21 cellular contexts compared by ENCODE assay signal in the genomic region with DNA sequence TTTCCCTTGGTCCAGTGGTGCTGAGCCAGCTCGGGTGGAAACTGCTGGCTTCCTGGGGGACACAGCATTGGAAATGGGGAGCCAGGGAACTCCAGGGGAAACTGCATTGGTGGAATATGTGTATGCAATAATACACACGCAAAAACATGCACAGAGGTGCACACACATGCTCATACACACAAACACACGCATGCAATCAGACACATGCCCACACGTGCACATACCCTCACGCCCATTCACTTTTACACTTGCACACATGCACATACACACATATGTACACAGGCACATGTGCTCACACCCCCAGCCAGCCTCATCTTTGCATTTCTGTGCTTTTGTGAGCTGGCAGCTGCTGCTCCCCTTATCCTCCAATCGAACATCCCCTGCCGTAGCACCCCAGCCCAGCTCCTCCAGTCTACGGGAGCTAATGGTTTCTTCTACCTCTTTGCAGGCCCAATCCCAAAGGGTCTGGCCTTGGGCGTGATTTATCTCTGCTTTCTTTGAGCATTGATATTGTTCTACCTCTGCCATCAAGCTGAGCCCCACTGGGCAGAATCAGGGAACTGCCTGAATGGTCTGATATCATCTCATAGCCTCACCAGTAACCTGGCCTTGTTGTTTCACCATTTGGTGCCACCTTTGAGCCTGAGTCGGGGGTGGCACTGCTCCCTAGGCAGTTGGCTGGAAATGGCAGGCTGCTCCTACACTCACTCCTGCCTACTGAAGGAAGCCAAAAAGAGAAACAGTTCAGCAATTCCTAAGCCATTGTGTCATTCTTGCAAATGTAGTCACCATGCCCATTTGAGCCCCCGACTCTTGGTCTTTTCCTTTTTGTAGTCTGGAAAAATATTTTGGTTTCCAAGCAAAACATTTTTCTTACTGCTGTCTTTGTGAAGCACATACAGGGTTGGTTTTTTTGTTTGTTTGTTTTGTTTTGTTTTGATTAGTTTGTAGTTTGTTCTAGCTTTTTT.
DNase-seq lines count a peak whose midpoint lies in the region; TF ChIP-seq lines count a peak whose summit lies in the region.
"Had no signal": no experiment of that assay in that cellular context is flagged by ENCODE, and none has a peak within 500 bp of the region (broad histone marks: within the 10 kb centered on the region; RNA-seq: fewer than 3 reads in every experiment).

No MANE protein-coding gene starts in this region.

- peaks cover 2% of the 10 kb centered on the region for H3K27me3 Mint-ChIP-seq in activated CD4-positive, alpha-beta T cell treated with anti-CD3 and anti-CD28 coated beads, Interleukin-2, amount 10 ng/mL, durations not matched to agents 7 days and 5 days
- H3K27me3 Mint-ChIP-seq in activated naive CD8-positive, alpha-beta T cell treated with anti-CD3 and anti-CD28 coated beads for 36 hours: no peaks in the 10 kb centered on the region
- H3K27me3 Mint-ChIP-seq: CD4-positive, alpha-beta T cell; central memory CD8-positive, alpha-beta T cell; stimulated activated naive CD8-positive, alpha-beta T cell treated with anti-CD3 and anti-CD28 coated beads, Interleukin-15, Interleukin-2, amounts not matched to agents 100 ng/mL and 50 ng/mL, for 24 hours had no signal

- H3K9me3 ChIP-seq in Loucy (ENCODE audit: insufficient read depth, low read depth, low read length) (no peaks in the 10 kb centered on the region), testis (no peaks in the 10 kb centered on the region)
- H3K9me3 ChIP-seq: left lung, sigmoid colon, upper lobe of right lung had no signal

- H3K27ac Mint-ChIP-seq in activated CD4-positive, alpha-beta T cell treated with anti-CD3 and anti-CD28 coated beads, Interleukin-2, amount 10 ng/mL, durations not matched to agents 7 days and 5 days: no peak overlapping the region
- H3K27ac Mint-ChIP-seq in activated naive CD8-positive, alpha-beta T cell treated with anti-CD3 and anti-CD28 coated beads for 36 hours: no peak overlapping the region
- H3K27ac Mint-ChIP-seq: activated T-helper 1 cell treated with anti-CD3 and anti-CD28 coated beads, Interleukin-12 subunit alpha, Interleukin-12 subunit beta, Interleukin-2, Interleukin-4 antibody, amounts not matched to agents 30 ng/mL and 10 ng/mL and 1 ng/mL, durations not matched to agents 14 hours and 24 hours and 36 hours; CD4-positive, alpha-beta T cell; H9; stimulated activated naive CD8-positive, alpha-beta T cell treated with anti-CD3 and anti-CD28 coated beads, Interleukin-15, Interleukin-2, amounts not matched to agents 100 ng/mL and 50 ng/mL, for 24 hours had no signal

- no peak for TF ChIP-seq POLR2A in testis (IDR thresholded peaks at IDR 0.05)

- 0 out of 2 replicates have a peak overlapping the region, but pooled peaks have one; percentile 4 for H2AFZ ChIP-seq in Loucy (ENCODE audit: low read length)

- DNase-seq in AG10803 (ENCODE audit: low read depth): peak; percentile 27
- DNase-seq in coronary artery (ENCODE audit: low spot score): peak; percentile 41
- DNase-seq in kidney glomerular epithelial cell (lab: John Stamatoyannopoulos, UW): peak; percentile 16
- DNase-seq in activated CD4-positive, alpha-beta T cell treated with anti-CD3 and anti-CD28 coated beads, Interleukin-2, amount 10 ng/mL, durations not matched to agents 7 days and 5 days: no peak
- DNase-seq in testis: no peak
- DNase-seq in activated effector memory CD4-positive, alpha-beta T cell treated with Interleukin-2 at 50 U/mL for 16 hours: no peak
- DNase-seq in activated naive CD8-positive, alpha-beta T cell treated with anti-CD3 and anti-CD28 coated beads for 36 hours: no peak
- DNase-seq: CD4-positive, alpha-beta T cell; H9; left lung; NCI-H2029; occipital lobe; Right ventricle myocardium superior; sigmoid colon; stimulated activated CD4-positive, alpha-beta T cell treated with anti-CD3 and anti-CD28 coated beads, Interleukin-1b, Interleukin-23, amount 100 ng/mL, for 48 hours; upper lobe of right lung had no signal

- H3K27me3 ChIP-seq in Loucy (ENCODE audit: insufficient read depth, low read length, poor library complexity, severe bottlenecking) (no peaks in the 10 kb centered on the region), testis (no peaks in the 10 kb centered on the region)
- H3K27me3 ChIP-seq: left lung, sigmoid colon, upper lobe of right lung had no signal

- WGBS in testis, 2 donors: 80 to 94% methylated on average over 6 to 11 of the region's 11 CpGs

- H3K4me1 ChIP-seq in Loucy (ENCODE audit: insufficient read depth, low read length, poor library complexity, severe bottlenecking) (peaks cover 22% of the 10 kb centered on the region), testis (no peaks in the 10 kb centered on the region)
- H3K4me1 ChIP-seq: left lung, sigmoid colon, upper lobe of right lung had no signal

- intact Hi-C loops in testis (cut with DNase I; ENCODE audit: low total_unique reads): no loop called here

- TF ChIP-seq CTCF in AG10803 (conservative IDR thresholded peaks at IDR 0.05; ENCODE audit: low read length) (no peak), Loucy (conservative IDR thresholded peaks at IDR 0.05; ENCODE audit: low read length) (no peak), coronary artery (IDR thresholded peaks at IDR 0.05) (no peak), testis (IDR thresholded peaks at IDR 0.05) (no peak)

- CTCF ChIA-PET in activated CD4-positive, alpha-beta T cell treated with anti-CD3 and anti-CD28 coated beads, Interleukin-2, amount 10 ng/mL, durations not matched to agents 7 days and 5 days (lab: Charles Lee): interaction anchor here (1.1 kb wide), 1 partner anchor 241 kb away, joined by 3 read pairs; no protein-coding TSS in a partner anchor

- no peaks in the 10 kb centered on the region for H3K9me3 Mint-ChIP-seq in activated CD4-positive, alpha-beta T cell treated with anti-CD3 and anti-CD28 coated beads, Interleukin-2, amount 10 ng/mL, durations not matched to agents 7 days and 5 days
- no peaks in the 10 kb centered on the region for H3K9me3 Mint-ChIP-seq in activated naive CD8-positive, alpha-beta T cell treated with anti-CD3 and anti-CD28 coated beads for 36 hours
- H3K9me3 Mint-ChIP-seq: activated T-helper 1 cell treated with anti-CD3 and anti-CD28 coated beads, Interleukin-12 subunit alpha, Interleukin-12 subunit beta, Interleukin-2, Interleukin-4 antibody, amounts not matched to agents 30 ng/mL and 10 ng/mL and 1 ng/mL, durations not matched to agents 14 hours and 24 hours and 36 hours; CD4-positive, alpha-beta T cell; central memory CD8-positive, alpha-beta T cell; stimulated activated naive CD8-positive, alpha-beta T cell treated with anti-CD3 and anti-CD28 coated beads, Interleukin-15, Interleukin-2, amounts not matched to agents 100 ng/mL and 50 ng/mL, for 24 hours had no signal

- H4K20me1 ChIP-seq in Loucy (ENCODE audit: insufficient read depth, low read length, poor library complexity, severe bottlenecking): no peaks in the 10 kb centered on the region

- H3K4me1 Mint-ChIP-seq in activated CD4-positive, alpha-beta T cell treated with anti-CD3 and anti-CD28 coated beads, Interleukin-2, amount 10 ng/mL, durations not matched to agents 7 days and 5 days: peaks cover 21% of the 10 kb centered on the region
- peaks cover 22% of the 10 kb centered on the region for H3K4me1 Mint-ChIP-seq in activated naive CD8-positive, alpha-beta T cell treated with anti-CD3 and anti-CD28 coated beads for 36 hours

- H3K4me3 Mint-ChIP-seq in activated CD4-positive, alpha-beta T cell treated with anti-CD3 and anti-CD28 coated beads, Interleukin-2, amount 10 ng/mL, durations not matched to agents 7 days and 5 days: no peak overlapping the region
- H3K4me3 Mint-ChIP-seq in activated naive CD8-positive, alpha-beta T cell treated with anti-CD3 and anti-CD28 coated beads for 36 hours: no peak overlapping the region
- H3K4me3 Mint-ChIP-seq: activated T-helper 1 cell treated with anti-CD3 and anti-CD28 coated beads, Interleukin-12 subunit alpha, Interleukin-12 subunit beta, Interleukin-2, Interleukin-4 antibody, amounts not matched to agents 30 ng/mL and 10 ng/mL and 1 ng/mL, durations not matched to agents 14 hours and 24 hours and 36 hours; CD4-positive, alpha-beta T cell; central memory CD8-positive, alpha-beta T cell; H9; stimulated activated naive CD8-positive, alpha-beta T cell treated with anti-CD3 and anti-CD28 coated beads, Interleukin-15, Interleukin-2, amounts not matched to agents 100 ng/mL and 50 ng/mL, for 24 hours had no signal

- H3K9me2 ChIP-seq in Loucy (replicated peaks; ENCODE audit: low read depth, low read length): no peaks in the 10 kb centered on the region

- peak overlapping the region; percentile 44 for H3K9ac ChIP-seq in Loucy (ENCODE audit: low read depth, low read length, poor library complexity, severe bottlenecking)

- no peaks in the 10 kb centered on the region for H3K36me3 Mint-ChIP-seq in activated CD4-positive, alpha-beta T cell treated with anti-CD3 and anti-CD28 coated beads, Interleukin-2, amount 10 ng/mL, durations not matched to agents 7 days and 5 days (ENCODE audit: low read depth)
- no peaks in the 10 kb centered on the region for H3K36me3 Mint-ChIP-seq in activated naive CD8-positive, alpha-beta T cell treated with anti-CD3 and anti-CD28 coated beads for 36 hours

- H3F3A ChIP-seq in Loucy (ENCODE audit: low read depth): no peaks in the 10 kb centered on the region

- H3K4me3 ChIP-seq in AG10803 (ENCODE audit: low read length) (no peak overlapping the region), Loucy (ENCODE audit: low read length, poor library complexity, severe bottlenecking) (no peak overlapping the region), coronary artery (no peak overlapping the region), testis (no peak overlapping the region)
- H3K4me3 ChIP-seq: left lung, sigmoid colon, upper lobe of right lung had no signal

- peak overlapping the region; percentile 27 for H3K4me2 ChIP-seq in Loucy (ENCODE audit: low read depth, low read length, poor library complexity, severe bottlenecking)

- no peaks in the 10 kb centered on the region for H3K79me2 ChIP-seq in Loucy (ENCODE audit: insufficient read depth, low read length)

- POLR2A ChIA-PET in activated CD4-positive, alpha-beta T cell treated with anti-CD3 and anti-CD28 coated beads, Interleukin-2, amount 10 ng/mL, durations not matched to agents 7 days and 5 days (lab: Charles Lee): no interaction called here

- H3K36me3 ChIP-seq in Loucy (ENCODE audit: insufficient read depth, low read length) (no peaks in the 10 kb centered on the region), testis (ENCODE audit: low read depth, missing control alignments) (no peaks in the 10 kb centered on the region)
- H3K36me3 ChIP-seq: left lung, sigmoid colon, upper lobe of right lung had no signal

- H3K27ac ChIP-seq in coronary artery (no peak overlapping the region), testis (no peak overlapping the region)
- H3K27ac ChIP-seq: left lung, sigmoid colon, upper lobe of right lung, VCaP had no signal

Comparison
In these comparisons a context has a peak if more than half of its experiments do, and no peak if none do; other contexts are left out.
1. DNase-seq: peak in AG10803 (single experiment), coronary artery (single experiment) and kidney glomerular epithelial cell (single experiment); none in activated CD4-positive, alpha-beta T cell treated with anti-CD3 and anti-CD28 coated beads, Interleukin-2, amount 10 ng/mL, durations not matched to agents 7 days and 5 days (single experiment), testis (single experiment), activated effector memory CD4-positive, alpha-beta T cell treated with Interleukin-2 at 50 U/mL for 16 hours (single experiment) and activated naive CD8-positive, alpha-beta T cell treated with anti-CD3 and anti-CD28 coated beads for 36 hours (single experiment).